ENCODE assay signal across 8 cellular contexts in genomic region chr1:235105051-235106043, GRCh38. TPM values are rescaled to one million over a fixed set of nuclear protein-coding genes. Genes with fewer than 3 reads are reported as not detected.
DNase-seq lines count a peak whose midpoint lies in the region; ATAC-seq, FAIRE-seq and TF ChIP-seq lines count a peak whose summit lies in the region.

No MANE protein-coding gene starts in this region.

- no peak overlapping the region for H3K27ac ChIP-seq in DOHH2 (ENCODE audit: low read depth, low read length)
- no peak overlapping the region for H3K27ac ChIP-seq in thyroid gland

- no peaks in the 10 kb centered on the region for H4K20me1 ChIP-seq in DOHH2 (ENCODE audit: control insufficient read depth, insufficient read depth, low read depth, low read length)

- H3K27me3 ChIP-seq in DOHH2 (ENCODE audit: control insufficient read depth, low read length) (no peaks in the 10 kb centered on the region), thyroid gland (no peaks in the 10 kb centered on the region)

- peaks cover 33% of the 10 kb centered on the region for H3K36me3 ChIP-seq in DOHH2 (ENCODE audit: control insufficient read depth, low read length)
- peaks cover 10 to 11% of the 10 kb centered on the region in 2 donors for H3K36me3 ChIP-seq in thyroid gland

- ATAC-seq in GM19351 (IDR thresholded peaks at IDR 0.05; ENCODE audit: unreplicated experiment) (peak; percentile 84), HG03135 (IDR thresholded peaks at IDR 0.05; ENCODE audit: unreplicated experiment) (peak; percentile 82), natural killer cell (peak; percentile 43 to 73 (median 68))

- no peak for DNase-seq in natural killer cell
- no peak for DNase-seq in thyroid gland
- no peak for DNase-seq in effector CD4-positive, alpha-beta T cell
- DNase-seq in middle frontal gyrus (ENCODE audit: extremely low spot score, low spot score), result no peak

- intact Hi-C loops in natural killer cell (cut with micrococcal nuclease) (loop anchor here (2.0 kb wide), 1 partner anchor 55 kb away; the partner anchor contains the start of gene RBM34), thyroid gland (cut with DNase I) (no loop called here)

- H3K9me2 ChIP-seq in DOHH2 (replicated peaks; ENCODE audit: control insufficient read depth, low read length), result no peaks in the 10 kb centered on the region

- no peak for TF ChIP-seq POLR2A in thyroid gland (IDR thresholded peaks at IDR 0.05)

- FAIRE-seq in TTC549 (lab: Jason Lieb, UNC), result peak; percentile 97

- H3F3A ChIP-seq in DOHH2 (ENCODE audit: control insufficient read depth, insufficient read depth), result peaks cover 46% of the 10 kb centered on the region

- H3K27ac Mint-ChIP-seq in natural killer cell, result peak overlapping the region; percentile 66 to 78

- peaks cover 0 to 6% of the 10 kb centered on the region in 2 donors for H3K27me3 Mint-ChIP-seq in natural killer cell (ENCODE audit: low read depth in 2 of 2)

- H3K36me3 Mint-ChIP-seq in natural killer cell, result peaks cover 1% of the 10 kb centered on the region

- no peaks in the 10 kb centered on the region for H3K9me3 Mint-ChIP-seq in natural killer cell

- no peaks in the 10 kb centered on the region for H3K9me3 ChIP-seq in DOHH2 (ENCODE audit: control insufficient read depth, insufficient read depth, low read length)
- no peaks in the 10 kb centered on the region for H3K9me3 ChIP-seq in thyroid gland

- WGBS in thyroid gland, 2 donors, result 76 to 78% methylated on average over 12 of the region's 12 CpGs

- H3K4me1 ChIP-seq in DOHH2 (ENCODE audit: control insufficient read depth, low read length), result peaks cover 29% of the 10 kb centered on the region
- no peaks in the 10 kb centered on the region for H3K4me1 ChIP-seq in thyroid gland

- H3K4me3 Mint-ChIP-seq in natural killer cell, result peak overlapping the region; percentile 85

- H3K4me3 ChIP-seq in DOHH2 (ENCODE audit: low read length) (no peak overlapping the region), thyroid gland (replicated peaks in 1 of 3) (no peak overlapping the region)

- peaks cover 20 to 23% of the 10 kb centered on the region in 2 donors for H3K4me1 Mint-ChIP-seq in natural killer cell

- H3K4me2 ChIP-seq in DOHH2 (ENCODE audit: low read length), result peak overlapping the region; percentile 59

- H3K79me2 ChIP-seq in DOHH2 (ENCODE audit: control insufficient read depth, low read length), result no peaks in the 10 kb centered on the region

- TF ChIP-seq CTCF in DOHH2 (IDR thresholded peaks at IDR 0.05; ENCODE audit: low read depth, low read length, poor library complexity, severe bottlenecking) (no peak), natural killer cell (IDR thresholded peaks at IDR 0.05) (no peak), thyroid gland (IDR thresholded peaks at IDR 0.05) (no peak)

RNA-seq across cellular contexts. Expression of gene TOMM20, which starts 23.3 kb away (rescaled TPM):
- total RNA-seq in natural killer cell (10 to 100 TPM; 59.5 to 72.3 (median 60.2) TPM), thyroid gland (100 to 1,000 TPM; 117 to 204 (median 157) TPM)

RNA-seq across cellular contexts. Expression of gene RBM34, which starts 55.7 kb away (rescaled TPM):
- total RNA-seq in natural killer cell (100 to 1,000 TPM; 163 to 187 (median 180) TPM), thyroid gland (10 to 100 TPM; 25.4 to 67.9 (median 53.1) TPM)
